ENCODE assay signal across 1 cellular context in genomic region chr17:48149174-48150106, GRCh38.
TF ChIP-seq lines count a peak whose summit lies in the region.

No MANE protein-coding gene starts in this region.

TF ChIP-seq in H1, 55 proteins besides CTCF, POLR2A, EP300 and RAD21:
- no peak for TF ChIP-seq JUN (IDR thresholded peaks at IDR 0.05; ENCODE audit: low read depth, low read length)
- TF ChIP-seq CEBPB (IDR thresholded peaks at IDR 0.05; ENCODE audit: low read depth, low read length): peak; percentile 73
- TF ChIP-seq RXRA (IDR thresholded peaks at IDR 0.05; ENCODE audit: insufficient read depth, low read depth, low read length): peak; percentile 91
TF ChIP-seq in H1: peak in this region for 2.
